8 cellular contexts compared by ENCODE assay signal in genomic region chr11:61482513-61482912, GRCh38. TPM values are rescaled to one million over a fixed set of nuclear protein-coding genes. Genes with fewer than 3 reads are reported as not detected.
DNase-seq lines count a peak whose midpoint lies in the region; TF ChIP-seq lines count a peak whose summit lies in the region.

No MANE protein-coding gene starts in this region.

- DNase-seq in Caco-2 (peak in 1 of 2 experiments; percentile 42), astrocyte of the cerebellum (ENCODE audit: low read depth) (no peak), cortex of kidney (lab: John Stamatoyannopoulos, UW) (no peak), MV-4-11 (lab: John Stamatoyannopoulos, UW) (no peak), NCI-H2196 treated with DMSO at 0.1 percent for 48 hours (lab: John Stamatoyannopoulos, UW; ENCODE audit: unreplicated experiment) (no peak), ovary (no peak)

- H3K4me3 ChIP-seq in Caco-2 (ENCODE audit: low read depth, low read length) (no peak overlapping the region), Loucy (ENCODE audit: low read length, poor library complexity, severe bottlenecking) (no peak overlapping the region), astrocyte of the cerebellum (ENCODE audit: low read depth, low read length) (no peak overlapping the region), neural cell (ENCODE audit: low read length) (no peak overlapping the region), ovary (no peak overlapping the region)

- no peaks in the 10 kb centered on the region for H3F3A ChIP-seq in Loucy (ENCODE audit: low read depth)
- H3F3A ChIP-seq in neural cell (ENCODE audit: insufficient read depth, low read length, poor library complexity, severe bottlenecking), result peaks cover 6% of the 10 kb centered on the region

- H3K27me3 Mint-ChIP-seq in Caco-2 (ENCODE audit: insufficient read depth, unreplicated experiment), result no peaks in the 10 kb centered on the region

- in situ Hi-C loops in astrocyte of the cerebellum (cut with HindIII; ENCODE audit: low sequenced_read_pairs), result no loop called here

- CTCF ChIA-PET in Caco-2 (lab: Charles Lee), result interaction anchor here (0.6 to 1.3 kb wide), 4 partner anchors 27 to 156 kb away, joined by 3 to 4 read pairs (median 3); no protein-coding TSS in a partner anchor

- no peaks in the 10 kb centered on the region for H3K36me3 ChIP-seq in Caco-2 (ENCODE audit: control insufficient read depth, insufficient read depth, low read length)
- no peaks in the 10 kb centered on the region for H3K36me3 ChIP-seq in Loucy (ENCODE audit: insufficient read depth, low read length)
- no peaks in the 10 kb centered on the region for H3K36me3 ChIP-seq in neural cell (ENCODE audit: insufficient read depth, low read length)
- H3K36me3 ChIP-seq in ovary, result no peaks in the 10 kb centered on the region

- no TSS peak for BruUV-seq in Caco-2 (replicated peaks; lab: Mats Ljungman, UMichigan)

- no peak for TF ChIP-seq POLR2A in ovary (IDR thresholded peaks at IDR 0.05)

- TF ChIP-seq RAD21 in neural cell (conservative IDR thresholded peaks at IDR 0.05), result no peak

- H2AFZ ChIP-seq in Loucy (ENCODE audit: low read length) (no peak overlapping the region), neural cell (ENCODE audit: low read depth, low read length) (no peak overlapping the region)

- no peaks in the 10 kb centered on the region for H3K9me3 ChIP-seq in Caco-2
- no peaks in the 10 kb centered on the region for H3K9me3 ChIP-seq in Loucy (ENCODE audit: insufficient read depth, low read depth, low read length)
- H3K9me3 ChIP-seq in neural cell (ENCODE audit: low read length), result no peaks in the 10 kb centered on the region
- no peaks in the 10 kb centered on the region for H3K9me3 ChIP-seq in ovary

- intact Hi-C loops in Caco-2 (cut with micrococcal nuclease; ENCODE audit: unreplicated experiment) (no loop called here), ovary (cut with DNase I) (loop anchor here in 1 of 4 donors (2.0 kb wide), 1 partner anchor 28 kb away; no protein-coding TSS in a partner anchor)

- no peaks in the 10 kb centered on the region for H3K36me3 Mint-ChIP-seq in Caco-2 (ENCODE audit: insufficient read depth, unreplicated experiment)

- H3K27ac ChIP-seq in neural cell (ENCODE audit: low read length), result peak overlapping the region; percentile 78
- H3K27ac ChIP-seq in ovary, result no peak overlapping the region

- H3K27ac Mint-ChIP-seq in Caco-2 (ENCODE audit: unreplicated experiment), result no peak overlapping the region

- TF ChIP-seq CTCF in Caco-2 (IDR thresholded peaks at IDR 0.05; ENCODE audit: insufficient read depth in 1 of 2, low read depth in 1 of 2, low read length in 1 of 2, severe bottlenecking in 1 of 2, unreplicated experiment in 1 of 2) (peak; percentile 49 to 55), Loucy (conservative IDR thresholded peaks at IDR 0.05; ENCODE audit: low read length) (peak; percentile 67), astrocyte of the cerebellum (IDR thresholded peaks at IDR 0.05; ENCODE audit: low read depth, low read length, missing control alignments) (peak; percentile 64), neural cell (IDR thresholded peaks at IDR 0.05; ENCODE audit: poor library complexity, severe bottlenecking) (peak; percentile 38), ovary (IDR thresholded peaks at IDR 0.05) (no peak)

- no peaks in the 10 kb centered on the region for H4K20me1 ChIP-seq in Loucy (ENCODE audit: insufficient read depth, low read length, poor library complexity, severe bottlenecking)
- H4K20me1 ChIP-seq in neural cell (ENCODE audit: insufficient read depth), result no peaks in the 10 kb centered on the region

- H3K9ac ChIP-seq in Loucy (ENCODE audit: low read depth, low read length, poor library complexity, severe bottlenecking), result no peak overlapping the region
- H3K9ac ChIP-seq in neural cell (ENCODE audit: low read length), result peak overlapping the region; percentile 59

- H3K4me2 ChIP-seq in Loucy (ENCODE audit: low read depth, low read length, poor library complexity, severe bottlenecking) (no peak overlapping the region), neural cell (ENCODE audit: low read length) (no peak overlapping the region)

- H3K4me3 Mint-ChIP-seq in Caco-2 (ENCODE audit: unreplicated experiment), result no peak overlapping the region

- H3K4me1 ChIP-seq in Caco-2 (peaks cover 6% of the 10 kb centered on the region), Loucy (ENCODE audit: insufficient read depth, low read length, poor library complexity, severe bottlenecking) (no peaks in the 10 kb centered on the region), ovary (ENCODE audit: insufficient read depth) (no peaks in the 10 kb centered on the region)

- TF ChIP-seq EP300 in neural cell (conservative IDR thresholded peaks at IDR 0.05; ENCODE audit: poor library complexity, severe bottlenecking), result no peak
- TF ChIP-seq EP300 in ovary (IDR thresholded peaks at IDR 0.05), result no peak

- H3K79me2 ChIP-seq in Loucy (ENCODE audit: insufficient read depth, low read length), result no peaks in the 10 kb centered on the region
- H3K79me2 ChIP-seq in neural cell (replicated peaks; ENCODE audit: insufficient read depth, low read length), result no peaks in the 10 kb centered on the region

- 30 to 40% (median 31%) methylated on average over 7 of the region's 7 CpGs for WGBS in ovary, 3 donors

- POLR2A ChIA-PET in Caco-2 (lab: Charles Lee), result interaction anchor here (0.5 kb wide), 1 partner anchor 91 kb away, joined by 5 read pairs; no protein-coding TSS in a partner anchor

- H3K4me1 Mint-ChIP-seq in Caco-2 (ENCODE audit: low read depth, unreplicated experiment), result peaks cover 11% of the 10 kb centered on the region

- H3K9me3 Mint-ChIP-seq in Caco-2 (ENCODE audit: unreplicated experiment), result no peaks in the 10 kb centered on the region

- H3K9me2 ChIP-seq in Loucy (replicated peaks; ENCODE audit: low read depth, low read length) (no peaks in the 10 kb centered on the region), neural cell (ENCODE audit: insufficient read depth, low read length) (no peaks in the 10 kb centered on the region)

- H3K27me3 ChIP-seq in Caco-2 (replicated peaks; ENCODE audit: control insufficient read depth, insufficient read depth, low read length) (no peaks in the 10 kb centered on the region), Loucy (ENCODE audit: insufficient read depth, low read length, poor library complexity, severe bottlenecking) (no peaks in the 10 kb centered on the region), neural cell (ENCODE audit: insufficient read depth, low read depth, low read length) (no peaks in the 10 kb centered on the region), ovary (no peaks in the 10 kb centered on the region)

TF ChIP-seq in neural cell, 6 proteins besides CTCF, POLR2A, EP300 and RAD21:
- no peak for TF ChIP-seq TAF1 (IDR thresholded peaks at IDR 0.05; ENCODE audit: low read depth)
- TF ChIP-seq POLR2AphosphoS5 (IDR thresholded peaks at IDR 0.05), result no peak
- TF ChIP-seq REST (IDR thresholded peaks at IDR 0.05; ENCODE audit: borderline replicate concordance), result no peak
- TF ChIP-seq SMC3 (conservative IDR thresholded peaks at IDR 0.05; ENCODE audit: poor library complexity), result no peak
- no peak for TF ChIP-seq MXI1 (conservative IDR thresholded peaks at IDR 0.05; ENCODE audit: poor library complexity, severe bottlenecking)
- TF ChIP-seq EZH2 (IDR thresholded peaks at IDR 0.05; ENCODE audit: borderline replicate concordance, insufficient read depth, low read length, poor library complexity, severe bottlenecking), result no peak

RNA-seq across cellular contexts. Expression of gene LRRC10B, which starts 26.0 kb away (rescaled TPM):
- 0.34 TPM in 1 of 2 replicates, not detected in the other for total RNA-seq in Caco-2 (2022)
- polyA plus RNA-seq in neural cell, result 12.4 and 14.6 TPM in 2 replicates
- 11.8 and 16.1 TPM in 2 replicates for polyA minus RNA-seq in neural cell
- 10 to 100 TPM in 1 of 7 donors, 1 to 10 TPM in 3, under 1 TPM in 3; 0.45 to 23.0 (median 1.4) TPM for total RNA-seq in ovary
- polyA plus RNA-seq in ovary, result 1 to 10 TPM in 1 of 2 donors, under 1 TPM in 1; 0.48 to 1.7 TPM

RNA-seq across cellular contexts. Expression of gene SDHAF2, which starts 52.6 kb away (rescaled TPM):
- 49.2 and 52.1 TPM in 2 replicates for total RNA-seq in Caco-2 (2022)
- 54.5 and 72.8 TPM in 2 replicates for polyA plus RNA-seq in neural cell
- polyA minus RNA-seq in neural cell, result 70.8 and 84.4 TPM in 2 replicates
- 10 to 100 TPM; 31.9 to 91.1 (median 37.5) TPM for total RNA-seq in ovary
- 10 to 100 TPM; 40.8 to 43.5 TPM for polyA plus RNA-seq in ovary

RNA-seq across cellular contexts. Expression of gene CPSF7, which starts 52.7 kb away (rescaled TPM):
- 123 and 128 TPM in 2 replicates for total RNA-seq in Caco-2 (2022)
- 80.2 and 82.5 TPM in 2 replicates for polyA plus RNA-seq in neural cell
- 46.7 and 60.4 TPM in 2 replicates for polyA minus RNA-seq in neural cell
- 100 to 1,000 TPM in 1 of 7 donors, 10 to 100 TPM in 6; 33.3 to 103 (median 83.4) TPM for total RNA-seq in ovary
- 100 to 1,000 TPM in 1 of 2 donors, 10 to 100 TPM in 1; 51.8 to 109 TPM for polyA plus RNA-seq in ovary

Comparison
In these comparisons a context has a peak if more than half of its experiments do, and no peak if none do; other contexts are left out.
1. CTCF ChIP-seq: peak in Caco-2 (2 of 2), Loucy (single experiment), astrocyte of the cerebellum (single experiment) and neural cell (single experiment); none in ovary (0 of 3).